ENCODE assay signal across 22 cellular contexts in genomic region chr17:11671151-11671550, GRCh38.
A peak's percentile ranks its signal among the peaks of the same experiment; 100 is the strongest.
DNase-seq lines count a peak whose midpoint lies in the region; ATAC-seq and TF ChIP-seq lines count a peak whose summit lies in the region.
"Had no signal": no experiment of that assay in that cellular context is flagged by ENCODE, and none has a peak within 500 bp of the region (broad histone marks: within the 10 kb centered on the region; RNA-seq: fewer than 3 reads in every experiment).

No MANE protein-coding gene starts in this region.

- ATAC-seq in WTC11 (no peak), HG02759 (IDR thresholded peaks at IDR 0.05; ENCODE audit: unreplicated experiment) (no peak)
- ATAC-seq: GM12878, PC-3 had no signal

- no peaks in the 10 kb centered on the region for H3K36me3 Mint-ChIP-seq in glutamatergic neuron (ENCODE audit: unreplicated experiment)
- H3K36me3 Mint-ChIP-seq in WTC11: peaks cover 24% of the 10 kb centered on the region
- no peaks in the 10 kb centered on the region for H3K36me3 Mint-ChIP-seq in activated T-cell treated with anti-CD3 and anti-CD28 coated beads, Interleukin-2, amount 50 U/mL, for 24 hours (ENCODE audit: low read depth)

- TF ChIP-seq CTCF in glutamatergic neuron (IDR thresholded peaks at IDR 0.05; ENCODE audit: partially characterized antibody, unreplicated experiment) (no peak), WTC11 (IDR thresholded peaks at IDR 0.05) (no peak)

- H3K27me3 Mint-ChIP-seq in glutamatergic neuron (ENCODE audit: unreplicated experiment) (peaks cover 2% of the 10 kb centered on the region), WTC11 (ENCODE audit: low read depth) (no peaks in the 10 kb centered on the region)
- H3K27me3 Mint-ChIP-seq in activated T-cell treated with anti-CD3 and anti-CD28 coated beads, Interleukin-2, amount 50 U/mL, for 24 hours: no peaks in the 10 kb centered on the region

- no peaks in the 10 kb centered on the region for H3K4me1 Mint-ChIP-seq in glutamatergic neuron (ENCODE audit: low read depth, unreplicated experiment)
- H3K4me1 Mint-ChIP-seq in WTC11: peaks cover 26% of the 10 kb centered on the region
- no peaks in the 10 kb centered on the region for H3K4me1 Mint-ChIP-seq in activated T-cell treated with anti-CD3 and anti-CD28 coated beads, Interleukin-2, amount 50 U/mL, for 24 hours (ENCODE audit: low read depth)

- POLR2A ChIA-PET in WTC11 (lab: Charles Lee): no interaction called here

- DNase-seq in DMS 273 (lab: John Stamatoyannopoulos, UW; ENCODE audit: unreplicated experiment) (peak; percentile 13), DMS 273 treated with DMSO at 0.1 percent for 48 hours (lab: John Stamatoyannopoulos, UW) (no peak), SW480 (ENCODE audit: low spot score) (peak; percentile 14), glutamatergic neuron (no peak), WTC11 (ENCODE audit: low spot score) (no peak), NCI-H526 treated with DMSO at 0.1 percent for 48 hours (lab: John Stamatoyannopoulos, UW) (no peak)
- no peak for DNase-seq in activated T-cell treated with anti-CD3 and anti-CD28 coated beads, Interleukin-2, amount 50 U/mL, for 24 hours
- DNase-seq: ACHN, DMS53, GOT3, HCEC 1CT, NCI-H1105, NCI-H1436 treated with DMSO at 0.1 percent for 48 hours, NCI-H1930, NCI-H2107, NCI-H524, NCI-H774, PC-3, Right ventricle myocardium superior, RPMI8226 had no signal

- no peak overlapping the region for H3K4me3 Mint-ChIP-seq in glutamatergic neuron (ENCODE audit: unreplicated experiment)
- no peak overlapping the region for H3K4me3 Mint-ChIP-seq in WTC11
- H3K4me3 Mint-ChIP-seq in activated T-cell treated with anti-CD3 and anti-CD28 coated beads, Interleukin-2, amount 50 U/mL, for 24 hours: no peak overlapping the region

- H3K9me3 Mint-ChIP-seq in glutamatergic neuron (ENCODE audit: unreplicated experiment): no peaks in the 10 kb centered on the region
- peaks cover 34% of the 10 kb centered on the region for H3K9me3 Mint-ChIP-seq in WTC11
- no peaks in the 10 kb centered on the region for H3K9me3 Mint-ChIP-seq in activated T-cell treated with anti-CD3 and anti-CD28 coated beads, Interleukin-2, amount 50 U/mL, for 24 hours

- CTCF ChIA-PET in WTC11 (lab: Charles Lee): no interaction called here

- H3K27ac Mint-ChIP-seq in glutamatergic neuron (ENCODE audit: unreplicated experiment) (peak overlapping the region; percentile 43), WTC11 (no peak overlapping the region)
- H3K27ac Mint-ChIP-seq in activated T-cell treated with anti-CD3 and anti-CD28 coated beads, Interleukin-2, amount 50 U/mL, for 24 hours: no peak overlapping the region

TF ChIP-seq in WTC11, 78 proteins besides CTCF, POLR2A, EP300 and RAD21:
- no peak for TF ChIP-seq IRF2 (CRISPR knock-in tag; IDR thresholded peaks at IDR 0.05; ENCODE audit: borderline replicate concordance, low read depth)
- TF ChIP-seq RELA (CRISPR knock-in tag; IDR thresholded peaks at IDR 0.05; ENCODE audit: borderline replicate concordance): no peak
- TF ChIP-seq EMX1 (CRISPR knock-in tag; IDR thresholded peaks at IDR 0.05): no peak
- TF ChIP-seq ZNF232 (CRISPR knock-in tag; IDR thresholded peaks at IDR 0.05): no peak

Comparison
In these comparisons a context has a peak if more than half of its experiments do, and no peak if none do; other contexts are left out.
1. DNase-seq: peak in DMS 273 (single experiment) and SW480 (single experiment); none in DMS 273 treated with DMSO at 0.1 percent for 48 hours (single experiment), glutamatergic neuron (single experiment), WTC11 (single experiment), NCI-H526 treated with DMSO at 0.1 percent for 48 hours (single experiment) and activated T-cell treated with anti-CD3 and anti-CD28 coated beads, Interleukin-2, amount 50 U/mL, for 24 hours (single experiment).